In genomic region chr2:218406209-218406948, GRCh38 we compare ENCODE assay signal across 8 cellular contexts. TPM values are rescaled to one million over a fixed set of nuclear protein-coding genes. Genes with fewer than 3 reads are reported as not detected.
A peak's percentile ranks its signal among the peaks of the same experiment; 100 is the strongest.
DNase-seq lines count a peak whose midpoint lies in the region; ATAC-seq and TF ChIP-seq lines count a peak whose summit lies in the region.

No MANE protein-coding gene starts in this region.

- H3K36me3 Mint-ChIP-seq in activated CD4-positive, alpha-beta T cell treated with anti-CD3 and anti-CD28 coated beads for 36 hours (ENCODE audit: low read depth), result peaks cover 18% of the 10 kb centered on the region

- H3K4me1 Mint-ChIP-seq in activated CD4-positive, alpha-beta T cell treated with anti-CD3 and anti-CD28 coated beads for 36 hours, result peaks cover 38% of the 10 kb centered on the region

- DNase-seq in C1 segment of cervical spinal cord (lab: John Stamatoyannopoulos, UW) (peak; percentile 54 to 95 (median 90)), NCI-H510A treated with DMSO at 0.1 percent for 48 hours (lab: John Stamatoyannopoulos, UW) (peak; percentile 97), choroid plexus epithelial cell (ENCODE audit: low read depth) (peak; percentile 94), left colon (peak; percentile 97 to 98)
- peak; percentile 97 for DNase-seq in activated CD4-positive, alpha-beta T cell treated with anti-CD3 and anti-CD28 coated beads for 36 hours
- peak; percentile 77 to 93 for DNase-seq in stimulated activated CD4-positive, alpha-beta T cell treated with anti-CD3 and anti-CD28 coated beads, Interleukin-1b, Interleukin-23, amount 100 ng/mL, for 4 hours (ENCODE audit: low read depth in 2 of 2)

- peak overlapping the region; percentile 90 for H3K27ac Mint-ChIP-seq in activated CD4-positive, alpha-beta T cell treated with anti-CD3 and anti-CD28 coated beads for 36 hours

- no peaks in the 10 kb centered on the region for H3K9me3 Mint-ChIP-seq in activated CD4-positive, alpha-beta T cell treated with anti-CD3 and anti-CD28 coated beads for 36 hours (ENCODE audit: low read depth)

- ATAC-seq in GM19324 (IDR thresholded peaks at IDR 0.05; ENCODE audit: low FRiP score, unreplicated experiment) (peak; percentile 90), HG03457 (IDR thresholded peaks at IDR 0.05; ENCODE audit: unreplicated experiment) (peak; percentile 66), left colon (peak; percentile 79)
- ATAC-seq in activated CD4-positive, alpha-beta T cell treated with anti-CD3 and anti-CD28 coated beads for 36 hours, result peak; percentile 88

- intact Hi-C loops in activated CD4-positive, alpha-beta T cell treated with anti-CD3 and anti-CD28 coated beads for 36 hours (cut with DNase I, micrococcal nuclease), result loop anchor here (1.0 to 10.0 kb wide), 13 partner anchors 10 to 1138 kb away; partner anchors contain the start of genes CNOT9 (in 2 of the 2), USP37 (in 2 of the 2), AAMP (in 1 of the 2) and BCS1L (in 1 of the 2)
- intact Hi-C loops in left colon (cut with DNase I, micrococcal nuclease), result loop anchor here in 1 of 2 donors (5.0 kb wide), 1 partner anchor 61 kb away; no protein-coding TSS in a partner anchor

- H3K4me3 ChIP-seq in choroid plexus epithelial cell (ENCODE audit: low read depth, low read length), result peak overlapping the region; percentile 52

- peak overlapping the region; percentile 75 for H3K4me3 Mint-ChIP-seq in activated CD4-positive, alpha-beta T cell treated with anti-CD3 and anti-CD28 coated beads for 36 hours

- POLR2A ChIA-PET in activated CD4-positive, alpha-beta T cell treated with anti-CD3 and anti-CD28 coated beads for 36 hours (lab: Charles Lee), result interaction anchor here (1.0 kb wide), 1 partner anchor 83 kb away, joined by 3 read pairs; no protein-coding TSS in a partner anchor

- H3K27me3 Mint-ChIP-seq in activated CD4-positive, alpha-beta T cell treated with anti-CD3 and anti-CD28 coated beads for 36 hours, result peaks cover 5% of the 10 kb centered on the region

- CTCF ChIA-PET in activated CD4-positive, alpha-beta T cell treated with anti-CD3 and anti-CD28 coated beads for 36 hours (lab: Charles Lee), result interaction anchor here (0.6 to 1.0 kb wide), 3 partner anchors 119 to 280 kb away, joined by 3 to 4 read pairs (median 3); no protein-coding TSS in a partner anchor

- TF ChIP-seq CTCF in choroid plexus epithelial cell (conservative IDR thresholded peaks at IDR 0.05; ENCODE audit: low read depth, low read length), result peak; percentile 82

RNA-seq across cellular contexts. Expression of gene CTDSP1, which starts 6.7 kb away (rescaled TPM):
- total RNA-seq in activated CD4-positive, alpha-beta T cell treated with anti-CD3 and anti-CD28 coated beads for 36 hours, result 10 to 100 TPM; 57.7 to 65.4 TPM
- 100 to 1,000 TPM; 153 to 176 TPM for total RNA-seq in left colon

RNA-seq across cellular contexts. Expression of gene VIL1, which starts 12.5 kb away (rescaled TPM):
- not detected for total RNA-seq in activated CD4-positive, alpha-beta T cell treated with anti-CD3 and anti-CD28 coated beads for 36 hours
- 100 to 1,000 TPM; 441 to 488 TPM for total RNA-seq in left colon

RNA-seq across cellular contexts. Expression of gene SLC11A1, which starts 24.3 kb away (rescaled TPM):
- under 1 TPM; 0.05 to 0.09 TPM for total RNA-seq in activated CD4-positive, alpha-beta T cell treated with anti-CD3 and anti-CD28 coated beads for 36 hours
- total RNA-seq in left colon, result 1 to 10 TPM; 1.7 to 2.0 TPM

RNA-seq across cellular contexts. Expression of gene CATIP, which starts 49.7 kb away (rescaled TPM):
- not detected for total RNA-seq in activated CD4-positive, alpha-beta T cell treated with anti-CD3 and anti-CD28 coated beads for 36 hours
- total RNA-seq in left colon, result not detected

Comparison
In these comparisons a context has a peak if more than half of its experiments do, and no peak if none do; other contexts are left out.
1. Peak in every context shown above with its lines: DNase-seq, ATAC-seq and H3K4me3 ChIP-seq.
2. RNA of gene VIL1, which starts 12.5 kb away (total RNA-seq): 441 to 488 TPM in left colon; not detected in activated CD4-positive, alpha-beta T cell treated with anti-CD3 and anti-CD28 coated beads for 36 hours; every median in the first group is over 100 times any median in the second.